In genomic region chr11:83371489-83371888, GRCh38 we compare ENCODE assay signal across 5 cellular contexts.
"Had no signal": no experiment of that assay in that cellular context is flagged by ENCODE, and none has a peak within 500 bp of the region (broad histone marks: within the 10 kb centered on the region; RNA-seq: fewer than 3 reads in every experiment).

No MANE protein-coding gene starts in this region.

- H3K4me1 Mint-ChIP-seq: GM23338 had no signal

- H3K4me3 Mint-ChIP-seq: GM23338, H9 had no signal

- H3K27ac Mint-ChIP-seq: GM23338, H9 had no signal

- H3K4me3 ChIP-seq: GM23338, K562 had no signal

- ATAC-seq: GM23338, K562 had no signal

- DNase-seq: H9, HCEC 1CT, IMR-90 had no signal
